Comparison of ENCODE assay signal across 1 cellular context in the genomic region with DNA sequence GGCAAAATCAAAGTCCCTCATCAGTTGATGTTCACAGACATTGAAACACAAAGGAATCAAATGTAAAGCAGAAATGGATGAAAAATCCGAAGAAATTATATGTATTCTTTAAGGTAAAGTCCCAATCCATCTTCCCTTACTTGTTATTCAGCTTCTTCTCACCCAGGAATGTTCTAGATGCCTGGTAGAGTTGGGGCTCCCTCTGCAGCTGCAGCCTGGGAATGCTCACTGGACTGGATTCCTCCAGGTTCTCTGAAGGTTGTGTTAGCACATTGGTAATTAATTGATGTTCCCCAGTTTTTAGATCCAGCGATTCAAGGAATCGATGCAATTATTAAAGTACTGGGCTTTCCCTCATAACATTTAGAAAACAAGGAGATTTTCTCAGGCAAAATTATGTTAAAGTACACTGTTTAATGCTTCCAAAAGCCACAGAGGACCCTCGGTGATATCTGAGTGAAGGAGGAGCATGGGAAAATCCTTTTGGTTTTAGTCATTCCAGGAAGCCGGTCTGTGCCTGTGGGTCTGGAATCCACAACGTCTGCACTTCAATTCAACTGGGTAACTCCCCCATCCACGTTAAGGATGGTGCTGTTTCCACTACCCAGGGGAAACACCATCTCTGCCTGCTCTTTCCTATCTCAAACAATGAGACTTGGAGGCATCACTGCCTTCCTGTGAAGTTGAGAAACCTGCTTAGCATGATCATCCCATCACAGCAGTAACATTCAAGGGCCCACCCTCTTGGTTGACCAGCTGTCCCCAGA.
TF ChIP-seq lines count a peak whose summit lies in the region.

No MANE protein-coding gene starts in this region.

TF ChIP-seq in H1, 55 proteins besides CTCF, POLR2A, EP300 and RAD21:
- TF ChIP-seq KDM1A (IDR thresholded peaks at IDR 0.05; ENCODE audit: borderline replicate concordance, low read length) = no peak
- no peak for TF ChIP-seq BACH1 (IDR thresholded peaks at IDR 0.05; ENCODE audit: low read length)
- TF ChIP-seq SP2 (IDR thresholded peaks at IDR 0.05; ENCODE audit: low read length) = no peak
- TF ChIP-seq TCF12 (IDR thresholded peaks at IDR 0.05; ENCODE audit: low read depth, low read length) = no peak
- TF ChIP-seq, protein P1, sequence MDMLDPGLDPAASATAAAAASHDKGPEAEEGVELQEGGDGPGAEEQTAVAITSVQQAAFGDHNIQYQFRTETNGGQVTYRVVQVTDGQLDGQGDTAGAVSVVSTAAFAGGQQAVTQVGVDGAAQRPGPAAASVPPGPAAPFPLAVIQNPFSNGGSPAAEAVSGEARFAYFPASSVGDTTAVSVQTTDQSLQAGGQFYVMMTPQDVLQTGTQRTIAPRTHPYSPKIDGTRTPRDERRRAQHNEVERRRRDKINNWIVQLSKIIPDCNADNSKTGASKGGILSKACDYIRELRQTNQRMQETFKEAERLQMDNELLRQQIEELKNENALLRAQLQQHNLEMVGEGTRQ (IDR thresholded peaks at IDR 0.05; ENCODE audit: low read length) = no peak
- peak; percentile 53; the same call in 1 of the 2 replicates for TF ChIP-seq TEAD4 (IDR thresholded peaks at IDR 0.05; ENCODE audit: low read depth, low read length)
